Comparison of ENCODE assay signal across 12 cellular contexts in the genomic region with DNA sequence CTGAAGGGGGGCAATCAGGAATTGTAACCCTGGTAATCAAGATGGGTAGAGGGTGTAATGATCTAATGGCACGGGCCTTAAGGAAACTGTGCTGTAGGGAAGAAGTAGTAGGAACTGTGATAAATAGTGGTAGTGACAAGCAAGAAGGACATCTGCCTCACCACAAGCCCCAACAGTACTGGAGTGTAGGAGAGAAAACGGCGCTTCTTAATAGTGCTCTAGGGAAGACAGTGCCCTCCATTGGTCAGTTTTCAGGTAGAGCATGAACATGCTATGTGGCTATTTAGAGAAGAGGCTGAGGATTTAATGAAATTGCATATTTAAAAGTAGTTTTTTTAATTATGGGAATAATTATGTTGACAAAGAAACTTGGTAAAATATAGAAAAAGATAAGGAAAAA. TPM values are rescaled to one million over a fixed set of nuclear protein-coding genes. Genes with fewer than 3 reads are reported as not detected.
DNase-seq lines count a peak whose midpoint lies in the region; ATAC-seq and TF ChIP-seq lines count a peak whose summit lies in the region.
"Had no signal": no experiment of that assay in that cellular context is flagged by ENCODE, and none has a peak within 500 bp of the region (broad histone marks: within the 10 kb centered on the region; RNA-seq: fewer than 3 reads in every experiment).

No MANE protein-coding gene starts in this region.

- POLR2A ChIA-PET in activated CD4-positive, alpha-beta T cell treated with anti-CD3 and anti-CD28 coated beads for 36 hours (lab: Charles Lee): interaction anchor here (0.6 kb wide), 1 partner anchor 9 kb away, joined by 3 read pairs; no protein-coding TSS in a partner anchor

- H3K4me1 Mint-ChIP-seq in activated CD4-positive, alpha-beta T cell treated with anti-CD3 and anti-CD28 coated beads for 36 hours: peaks cover 62% of the 10 kb centered on the region
- peaks cover 20% of the 10 kb centered on the region for H3K4me1 Mint-ChIP-seq in stimulated activated effector memory CD8-positive, alpha-beta T cell treated with anti-CD3 and anti-CD28 coated beads, Interleukin-12 subunit alpha, Interleukin-12 subunit beta, amount 100 ng/mL, for 72 hours

- no peaks in the 10 kb centered on the region for H3F3A ChIP-seq in smooth muscle cell (ENCODE audit: low read depth)

- H3K36me3 Mint-ChIP-seq in activated CD4-positive, alpha-beta T cell treated with anti-CD3 and anti-CD28 coated beads for 36 hours (ENCODE audit: low read depth): peaks cover 33% of the 10 kb centered on the region
- H3K36me3 Mint-ChIP-seq in stimulated activated effector memory CD8-positive, alpha-beta T cell treated with anti-CD3 and anti-CD28 coated beads, Interleukin-12 subunit alpha, Interleukin-12 subunit beta, amount 100 ng/mL, for 72 hours: peaks cover 59% of the 10 kb centered on the region

- no peaks in the 10 kb centered on the region for H3K4me1 ChIP-seq in smooth muscle cell (ENCODE audit: low read depth)

- H3K27ac Mint-ChIP-seq in activated CD4-positive, alpha-beta T cell treated with anti-CD3 and anti-CD28 coated beads for 36 hours: no peak overlapping the region
- no peak overlapping the region for H3K27ac Mint-ChIP-seq in stimulated activated effector memory CD8-positive, alpha-beta T cell treated with anti-CD3 and anti-CD28 coated beads, Interleukin-12 subunit alpha, Interleukin-12 subunit beta, amount 100 ng/mL, for 72 hours
- H3K27ac Mint-ChIP-seq: activated CD4-positive, alpha-beta memory T cell treated with anti-CD3 and anti-CD28 coated beads for 36 hours; dendritic cell treated with granulocyte-macrophage colony-stimulating factor and Interleukin-4, amounts not matched to agents 40 ng/mL and 50 ng/mL, for 4 days had no signal

- peaks cover 16% of the 10 kb centered on the region for H3K9me3 Mint-ChIP-seq in activated CD4-positive, alpha-beta T cell treated with anti-CD3 and anti-CD28 coated beads for 36 hours (ENCODE audit: low read depth)
- H3K9me3 Mint-ChIP-seq in stimulated activated effector memory CD8-positive, alpha-beta T cell treated with anti-CD3 and anti-CD28 coated beads, Interleukin-12 subunit alpha, Interleukin-12 subunit beta, amount 100 ng/mL, for 72 hours: peaks cover 8% of the 10 kb centered on the region
- H3K9me3 Mint-ChIP-seq: dendritic cell treated with granulocyte-macrophage colony-stimulating factor and Interleukin-4, amounts not matched to agents 40 ng/mL and 50 ng/mL, for 4 days had no signal

- H3K4me2 ChIP-seq in smooth muscle cell: no peak overlapping the region

- DNase-seq in activated CD4-positive, alpha-beta T cell treated with anti-CD3 and anti-CD28 coated beads for 48 hours: peak; percentile 16
- DNase-seq in activated CD4-positive, alpha-beta T cell treated with anti-CD3 and anti-CD28 coated beads for 36 hours: no peak
- peak; percentile 40 for DNase-seq in NCI-H748 (lab: John Stamatoyannopoulos, UW; ENCODE audit: unreplicated experiment)
- DNase-seq in brain microvascular endothelial cell: no peak
- no peak for DNase-seq in stimulated activated effector memory CD8-positive, alpha-beta T cell treated with anti-CD3 and anti-CD28 coated beads, Interleukin-12 subunit alpha, Interleukin-12 subunit beta, amount 100 ng/mL, for 72 hours (ENCODE audit: low spot score in 2 of 2)
- no peak for DNase-seq in smooth muscle cell (lab: John Stamatoyannopoulos, UW; ENCODE audit: unreplicated experiment)
- DNase-seq: NCI-H510A treated with DMSO at 0.1 percent for 48 hours had no signal

- no peak overlapping the region for H3K27ac ChIP-seq in brain microvascular endothelial cell
- H3K27ac ChIP-seq in smooth muscle cell (ENCODE audit: low read depth): no peak overlapping the region

- H3K4me3 ChIP-seq in brain microvascular endothelial cell (ENCODE audit: low read depth, low read length): no peak overlapping the region
- no peak overlapping the region for H3K4me3 ChIP-seq in smooth muscle cell

- no peaks in the 10 kb centered on the region for H3K27me3 Mint-ChIP-seq in activated CD4-positive, alpha-beta T cell treated with anti-CD3 and anti-CD28 coated beads for 36 hours
- H3K27me3 Mint-ChIP-seq: activated CD4-positive, alpha-beta memory T cell treated with anti-CD3 and anti-CD28 coated beads for 36 hours; activated naive CD8-positive, alpha-beta T cell; dendritic cell treated with granulocyte-macrophage colony-stimulating factor and Interleukin-4, amounts not matched to agents 40 ng/mL and 50 ng/mL, for 4 days had no signal

- 88% methylated on average over 3 of the region's 3 CpGs for WGBS in smooth muscle cell (ENCODE audit: low lambda C conversion rate)

- ATAC-seq in activated CD4-positive, alpha-beta T cell treated with anti-CD3 and anti-CD28 coated beads for 36 hours: no peak
- ATAC-seq in stimulated activated effector memory CD8-positive, alpha-beta T cell treated with anti-CD3 and anti-CD28 coated beads, Interleukin-12 subunit alpha, Interleukin-12 subunit beta, amount 100 ng/mL, for 72 hours: peak; percentile 55
- no peak for ATAC-seq in HG03025 (IDR thresholded peaks at IDR 0.05; ENCODE audit: low FRiP score, unreplicated experiment)
- ATAC-seq in HG02970 (IDR thresholded peaks at IDR 0.05; ENCODE audit: low FRiP score, unreplicated experiment): no peak

- no peak overlapping the region for H2AFZ ChIP-seq in smooth muscle cell (ENCODE audit: low read depth)

- H3K9me3 ChIP-seq in smooth muscle cell (replicated peaks; ENCODE audit: low read depth): no peaks in the 10 kb centered on the region

- H3K79me2 ChIP-seq in smooth muscle cell (ENCODE audit: low read depth): peaks cover 4% of the 10 kb centered on the region

- H3K36me3 ChIP-seq in brain microvascular endothelial cell (replicated peaks) (peaks cover 9% of the 10 kb centered on the region), smooth muscle cell (ENCODE audit: low read depth) (peaks cover 6% of the 10 kb centered on the region)

- H3K4me3 Mint-ChIP-seq in activated CD4-positive, alpha-beta T cell treated with anti-CD3 and anti-CD28 coated beads for 36 hours: no peak overlapping the region
- no peak overlapping the region for H3K4me3 Mint-ChIP-seq in stimulated activated effector memory CD8-positive, alpha-beta T cell treated with anti-CD3 and anti-CD28 coated beads, Interleukin-12 subunit alpha, Interleukin-12 subunit beta, amount 100 ng/mL, for 72 hours
- H3K4me3 Mint-ChIP-seq: activated CD4-positive, alpha-beta memory T cell treated with anti-CD3 and anti-CD28 coated beads for 36 hours; dendritic cell treated with granulocyte-macrophage colony-stimulating factor and Interleukin-4, amounts not matched to agents 40 ng/mL and 50 ng/mL, for 4 days had no signal

- H4K20me1 ChIP-seq in smooth muscle cell (ENCODE audit: low read depth): peaks cover 21% of the 10 kb centered on the region

- intact Hi-C loops in activated CD4-positive, alpha-beta T cell treated with anti-CD3 and anti-CD28 coated beads for 36 hours (cut with DNase I, micrococcal nuclease): loop anchor here in 1 of 2 experiments (5.0 kb wide), 1 partner anchor 79 kb away; no protein-coding TSS in a partner anchor

- no peak overlapping the region for H3K9ac ChIP-seq in smooth muscle cell (ENCODE audit: low read depth)

- CTCF ChIA-PET in activated CD4-positive, alpha-beta T cell treated with anti-CD3 and anti-CD28 coated beads for 36 hours (lab: Charles Lee): interaction anchor here (0.9 to 1.8 kb wide), 4 partner anchors 11 to 360 kb away, joined by 3 to 4 read pairs (median 4); no protein-coding TSS in a partner anchor

- in situ Hi-C loops in brain microvascular endothelial cell (cut with HindIII; ENCODE audit: low pct_ligation_motif_present, low sequenced_read_pairs): no loop called here

- TF ChIP-seq CTCF in brain microvascular endothelial cell (IDR thresholded peaks at IDR 0.05; ENCODE audit: low read depth, low read length, missing control alignments) (peak; percentile 25), smooth muscle cell (IDR thresholded peaks at IDR 0.05; ENCODE audit: borderline replicate concordance, insufficient read depth, poor library complexity, severe bottlenecking) (no peak)

- H3K27me3 ChIP-seq in brain microvascular endothelial cell (replicated peaks) (no peaks in the 10 kb centered on the region), smooth muscle cell (ENCODE audit: low read depth) (no peaks in the 10 kb centered on the region)

RNA-seq across cellular contexts. Expression of a gene that starts 32.2 kb away (rescaled TPM):
- 10 to 100 TPM; 33.2 to 34.6 TPM for total RNA-seq in activated CD4-positive, alpha-beta T cell treated with anti-CD3 and anti-CD28 coated beads for 36 hours
- total RNA-seq in smooth muscle cell: 59.0 and 76.3 TPM in 2 replicates
- polyA plus RNA-seq in smooth muscle cell: 21.4 and 22.0 TPM in 2 replicates

RNA-seq across cellular contexts. Expression of a gene that starts 33.5 kb away (rescaled TPM):
- 1 to 10 TPM; 4.5 to 5.0 TPM for total RNA-seq in activated CD4-positive, alpha-beta T cell treated with anti-CD3 and anti-CD28 coated beads for 36 hours
- total RNA-seq in smooth muscle cell: 54.3 and 62.8 TPM in 2 replicates
- polyA plus RNA-seq in smooth muscle cell: 39.0 and 51.9 TPM in 2 replicates

Comparison
In these comparisons a context has a peak if more than half of its experiments do, and no peak if none do; other contexts are left out.
1. DNase-seq: peak in activated CD4-positive, alpha-beta T cell treated with anti-CD3 and anti-CD28 coated beads for 48 hours (single experiment) and NCI-H748 (single experiment); none in activated CD4-positive, alpha-beta T cell treated with anti-CD3 and anti-CD28 coated beads for 36 hours (single experiment), brain microvascular endothelial cell (single experiment), stimulated activated effector memory CD8-positive, alpha-beta T cell treated with anti-CD3 and anti-CD28 coated beads, Interleukin-12 subunit alpha, Interleukin-12 subunit beta, amount 100 ng/mL, for 72 hours (0 of 2) and smooth muscle cell (single experiment).